ENCODE assay signal across 8 cellular contexts in genomic region chr13:102402292-102402691, GRCh38.
DNase-seq lines count a peak whose midpoint lies in the region; ATAC-seq and TF ChIP-seq lines count a peak whose summit lies in the region.
"Had no signal": no experiment of that assay in that cellular context is flagged by ENCODE, and none has a peak within 500 bp of the region (broad histone marks: within the 10 kb centered on the region; RNA-seq: fewer than 3 reads in every experiment).

No MANE protein-coding gene starts in this region.

- ATAC-seq in GM21381 (IDR thresholded peaks at IDR 0.05; ENCODE audit: unreplicated experiment) (peak; percentile 46), GM19467 (IDR thresholded peaks at IDR 0.05; ENCODE audit: unreplicated experiment) (no peak), GM21576 (IDR thresholded peaks at IDR 0.05; ENCODE audit: unreplicated experiment) (no peak)

- H3K27ac ChIP-seq in brain microvascular endothelial cell = no peak overlapping the region
- H3K27ac ChIP-seq: SK-N-MC had no signal

- H3K4me3 ChIP-seq in brain microvascular endothelial cell (ENCODE audit: low read depth, low read length) = peak overlapping the region; percentile 56
- H3K4me3 ChIP-seq: SK-N-MC had no signal

- in situ Hi-C loops in brain microvascular endothelial cell (cut with HindIII; ENCODE audit: low pct_ligation_motif_present, low sequenced_read_pairs) = no loop called here

- peak; percentile 47 for TF ChIP-seq CTCF in brain microvascular endothelial cell (IDR thresholded peaks at IDR 0.05; ENCODE audit: low read depth, low read length, missing control alignments)

- DNase-seq in NCI-H748 treated with DMSO at 0.1 percent for 48 hours (lab: John Stamatoyannopoulos, UW) (peak; percentile 84), brain microvascular endothelial cell (no peak), inferior parietal cortex (ENCODE audit: extremely low spot score) (peak; percentile 57)
- DNase-seq in stimulated activated CD4-positive, alpha-beta T cell treated with anti-CD3 and anti-CD28 coated beads, TNF-alpha, amount 100 ng/mL, for 48 hours (ENCODE audit: low read depth in 3 of 3) = peak in 2 of 3 donors; percentile 22 to 36

- peaks cover 9% of the 10 kb centered on the region for H3K27me3 ChIP-seq in brain microvascular endothelial cell (replicated peaks)

- no peaks in the 10 kb centered on the region for H3K36me3 ChIP-seq in brain microvascular endothelial cell (replicated peaks)
